Comparison of ENCODE assay signal across 8 cellular contexts in genomic region chr2:237603718-237604362, GRCh38. TPM values are rescaled to one million over a fixed set of nuclear protein-coding genes. Genes with fewer than 3 reads are reported as not detected.
A peak's percentile ranks its signal among the peaks of the same experiment; 100 is the strongest.
DNase-seq lines count a peak whose midpoint lies in the region; ATAC-seq, FAIRE-seq and TF ChIP-seq lines count a peak whose summit lies in the region.

No MANE protein-coding gene starts in this region.

- no peaks in the 10 kb centered on the region for H3K9me3 ChIP-seq in skeletal muscle satellite cell (replicated peaks; ENCODE audit: low read length)

- peak overlapping the region; percentile 23 for H3K27ac Mint-ChIP-seq in activated T-cell treated with anti-CD3 and anti-CD28 coated beads, Interleukin-2, amount 50 U/mL, for 72 hours

- H3K4me1 ChIP-seq in skeletal muscle satellite cell (ENCODE audit: control insufficient read depth, insufficient read depth, low read length): peaks cover 22% of the 10 kb centered on the region

- in situ Hi-C loops in GM13977 (cut with MboI; ENCODE audit: low pct_unique_long_range_greater_than_20kb, low sequenced_read_pairs, unreplicated experiment): no loop called here

- DNase-seq in GM13977 (ENCODE audit: low spot score) (peak; percentile 53), MV-4-11 (lab: John Stamatoyannopoulos, UW) (peak; percentile 63), globus pallidus (ENCODE audit: low spot score) (peak; percentile 44), superior temporal gyrus (ENCODE audit: extremely low spot score) (no peak), D721Med (ENCODE audit: insufficient read length, low spot score) (no peak)
- DNase-seq in activated T-cell treated with anti-CD3 and anti-CD28 coated beads, Interleukin-2, amount 50 U/mL, for 72 hours: peak; percentile 19 to 50

- no peaks in the 10 kb centered on the region for H3K9me3 Mint-ChIP-seq in activated T-cell treated with anti-CD3 and anti-CD28 coated beads, Interleukin-2, amount 50 U/mL, for 72 hours

- peak overlapping the region; percentile 48 to 62 for H3K4me3 Mint-ChIP-seq in activated T-cell treated with anti-CD3 and anti-CD28 coated beads, Interleukin-2, amount 50 U/mL, for 72 hours

- H3K4me3 ChIP-seq in skeletal muscle satellite cell (ENCODE audit: low read length): peak overlapping the region; percentile 14

- peak overlapping the region; percentile 65 for H3K9ac ChIP-seq in skeletal muscle satellite cell (ENCODE audit: low read depth, low read length)

- peaks cover 19% of the 10 kb centered on the region for H3K4me1 Mint-ChIP-seq in activated T-cell treated with anti-CD3 and anti-CD28 coated beads, Interleukin-2, amount 50 U/mL, for 72 hours (ENCODE audit: low read depth)

- no peaks in the 10 kb centered on the region for H3K36me3 ChIP-seq in skeletal muscle satellite cell (ENCODE audit: insufficient read depth, low read length)

- no peaks in the 10 kb centered on the region for H3K36me3 Mint-ChIP-seq in activated T-cell treated with anti-CD3 and anti-CD28 coated beads, Interleukin-2, amount 50 U/mL, for 72 hours (ENCODE audit: insufficient read depth in 2 of 2)

- H3K27me3 Mint-ChIP-seq in activated T-cell treated with anti-CD3 and anti-CD28 coated beads, Interleukin-2, amount 50 U/mL, for 72 hours (ENCODE audit: low read depth): no peaks in the 10 kb centered on the region

- no peak for TF ChIP-seq CTCF in GM13977 (IDR thresholded peaks at IDR 0.05; ENCODE audit: extremely low read depth, insufficient read depth, missing control alignments)
- TF ChIP-seq CTCF in D721Med (IDR thresholded peaks at IDR 0.05; ENCODE audit: insufficient read depth, missing control alignments): no peak

- peak overlapping the region; percentile 71 for H3K4me2 ChIP-seq in skeletal muscle satellite cell (ENCODE audit: low read length)

- no peaks in the 10 kb centered on the region for H3K27me3 ChIP-seq in skeletal muscle satellite cell (ENCODE audit: control insufficient read depth, insufficient read depth, low read length)

- no peak for FAIRE-seq in D721Med (lab: Jason Lieb, UNC)

- ATAC-seq in activated T-cell treated with anti-CD3 and anti-CD28 coated beads, Interleukin-2, amount 50 U/mL, for 72 hours (replicated peaks in 1 of 2): peak; percentile 90 to 98
- ATAC-seq in GM18858 (IDR thresholded peaks at IDR 0.05; ENCODE audit: unreplicated experiment): no peak

RNA-seq across cellular contexts. Expression of gene RAB17, which starts 13.3 kb away (rescaled TPM):
- under 1 TPM in 1 of 2 donors, not detected in 1; 0.09 TPM for total RNA-seq in activated T-cell treated with anti-CD3 and anti-CD28 coated beads, Interleukin-2, amount 50 U/mL, for 72 hours
- 0.22 and 0.25 TPM in 2 replicates for total RNA-seq in skeletal muscle satellite cell (2012; rRNA removed)

RNA-seq across cellular contexts. Expression of gene LRRFIP1, which starts 23.5 kb away (rescaled TPM):
- total RNA-seq in activated T-cell treated with anti-CD3 and anti-CD28 coated beads, Interleukin-2, amount 50 U/mL, for 72 hours: 100 to 1,000 TPM; 198 to 239 TPM
- 41.6 and 46.3 TPM in 2 replicates for total RNA-seq in skeletal muscle satellite cell (2012; rRNA removed)

RNA-seq across cellular contexts. Expression of gene PRLH, which starts 37.5 kb away (rescaled TPM):
- total RNA-seq in activated T-cell treated with anti-CD3 and anti-CD28 coated beads, Interleukin-2, amount 50 U/mL, for 72 hours: not detected
- total RNA-seq in skeletal muscle satellite cell (2012; rRNA removed): not detected in 2 replicates

Comparison
In these comparisons a context has a peak if more than half of its experiments do, and no peak if none do; other contexts are left out.
1. DNase-seq: peak in GM13977 (single experiment), MV-4-11 (single experiment), activated T-cell treated with anti-CD3 and anti-CD28 coated beads, Interleukin-2, amount 50 U/mL, for 72 hours (2 of 2) and globus pallidus (single experiment); none in superior temporal gyrus (single experiment) and D721Med (single experiment).